ENCODE assay signal across 20 cellular contexts in the genomic region with DNA sequence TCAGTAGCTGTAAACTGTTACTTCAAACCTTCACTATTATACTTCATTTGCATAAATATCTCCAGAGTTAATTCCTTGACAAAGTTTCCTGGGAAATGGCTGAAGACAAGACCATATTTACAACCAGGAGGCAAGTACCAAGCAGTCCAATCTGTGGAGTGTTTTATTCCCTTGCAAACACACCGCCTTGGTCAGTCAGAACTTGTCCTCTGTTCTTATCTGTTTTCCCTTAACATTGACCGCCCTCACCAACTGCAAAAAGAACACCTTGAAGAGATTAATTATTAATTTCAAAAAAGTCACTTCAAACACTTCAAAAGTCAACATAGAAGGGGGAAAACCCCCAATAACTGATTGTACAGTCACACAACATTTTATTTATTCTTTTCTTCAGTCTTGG.
DNase-seq lines count a peak whose midpoint lies in the region; ATAC-seq, FAIRE-seq and TF ChIP-seq lines count a peak whose summit lies in the region.
"Had no signal": no experiment of that assay in that cellular context is flagged by ENCODE, and none has a peak within 500 bp of the region (broad histone marks: within the 10 kb centered on the region; RNA-seq: fewer than 3 reads in every experiment).

No MANE protein-coding gene starts in this region.

- FAIRE-seq in small intestine (lab: Jason Lieb, UNC): no peak
- FAIRE-seq: GM12892, GM18507, H54 had no signal

- ATAC-seq in lung (ENCODE audit: insufficient read depth, low FRiP score): peak; percentile 42
- ATAC-seq: CD8-positive, alpha-beta T cell; GM23338 had no signal

- H3K4me2 ChIP-seq in hepatocyte: peak overlapping the region; percentile 45
- H3K4me2 ChIP-seq: BLaER1 treated with 17β-estradiol and CSF1 and Interleukin-3, amounts not matched to agents 10 nM and 100 nM; GM23338 had no signal

- H2AFZ ChIP-seq in hepatocyte: no peak overlapping the region

- H3K27ac ChIP-seq in hepatocyte (peak overlapping the region; percentile 19), lung (ENCODE audit: low read depth in 1 of 2, low read length in 1 of 2) (no peak overlapping the region), small intestine (ENCODE audit: low read depth in 1 of 2, low read length in 1 of 2) (no peak overlapping the region)
- H3K27ac ChIP-seq: BLaER1 treated with 17β-estradiol and CSF1 and Interleukin-3, amounts not matched to agents 10 nM and 100 nM had no signal

- 53% methylated on average over 2 of the region's 2 CpGs for WGBS in hepatocyte (ENCODE audit: low lambda C conversion rate, missing lambda C conversion rate)
- WGBS in lung, 2 donors: 73 to 94% methylated on average over 2 of the region's 2 CpGs
- 7 to 65% (median 36%) methylated on average over 2 of the region's 2 CpGs for WGBS in small intestine, 3 donors

- no peak overlapping the region for H3K4me3 ChIP-seq in hepatocyte
- no peak overlapping the region for H3K4me3 ChIP-seq in lung
- no peak overlapping the region for H3K4me3 ChIP-seq in small intestine (ENCODE audit: low read depth in 1 of 2, low read length in 2 of 2)
- H3K4me3 ChIP-seq: BLaER1 treated with 17β-estradiol and CSF1 and Interleukin-3, amounts not matched to agents 10 nM and 100 nM; GM23338 had no signal

- no peaks in the 10 kb centered on the region for H3K9me2 ChIP-seq in hepatocyte (replicated peaks; ENCODE audit: insufficient read depth)

- H3K36me3 ChIP-seq in hepatocyte (replicated peaks; ENCODE audit: insufficient read depth, low read depth) (no peaks in the 10 kb centered on the region), lung (ENCODE audit: control insufficient read depth in 2 of 2, insufficient read depth in 2 of 2, low read length in 2 of 2) (no peaks in the 10 kb centered on the region), small intestine (ENCODE audit: control insufficient read depth in 2 of 2, insufficient read depth in 2 of 2, low read length in 2 of 2) (no peaks in the 10 kb centered on the region)
- H3K36me3 ChIP-seq: BLaER1 treated with 17β-estradiol and CSF1 and Interleukin-3, amounts not matched to agents 10 nM and 100 nM had no signal

- no peaks in the 10 kb centered on the region for H4K20me1 ChIP-seq in hepatocyte (ENCODE audit: insufficient read depth, poor library complexity, severe bottlenecking)
- H4K20me1 ChIP-seq: BLaER1 treated with 17β-estradiol and CSF1 and Interleukin-3, amounts not matched to agents 10 nM and 100 nM had no signal

- DNase-seq in HuH-7 (ENCODE audit: low spot score): peak; percentile 30
- peak; percentile 47 for DNase-seq in hepatocyte (ENCODE audit: low spot score)
- DNase-seq in lung (ENCODE audit: low spot score): no peak
- DNase-seq in small intestine: peak; percentile 84
- DNase-seq in stimulated activated CD4-positive, alpha-beta T cell treated with anti-CD3 and anti-CD28 coated beads, Interleukin-4, amount 100 ng/mL, for 1 hour: no peak
- no peak for DNase-seq in NCI-H774 (lab: John Stamatoyannopoulos, UW)
- no peak for DNase-seq in activated CD4-positive, alpha-beta T cell treated with anti-CD3 and anti-CD28 coated beads for 4 hours
- no peak for DNase-seq in GM19240 (ENCODE audit: insufficient read length, low spot score)
- DNase-seq: Calu3; CD8-positive, alpha-beta T cell; DMS 273 treated with DMSO at 0.1 percent for 48 hours; DMS79; GDM1; HCEC 1CT; IMR-90 had no signal

- TF ChIP-seq CTCF in hepatocyte (IDR thresholded peaks at IDR 0.05; ENCODE audit: poor library complexity) (no peak), lung (IDR thresholded peaks at IDR 0.05; ENCODE audit: control extremely low read depth, extremely low read depth) (no peak)

- no peaks in the 10 kb centered on the region for H3K9me3 ChIP-seq in hepatocyte (ENCODE audit: low read depth)
- H3K9me3 ChIP-seq in lung (ENCODE audit: control insufficient read depth in 2 of 2, insufficient read depth in 1 of 2, low read length in 1 of 2): no peaks in the 10 kb centered on the region
- H3K9me3 ChIP-seq in small intestine (ENCODE audit: control insufficient read depth, low read depth): no peaks in the 10 kb centered on the region
- H3K9me3 ChIP-seq: BLaER1 treated with 17β-estradiol and CSF1 and Interleukin-3, amounts not matched to agents 10 nM and 100 nM had no signal

- H3K79me2 ChIP-seq in hepatocyte: no peaks in the 10 kb centered on the region

- peaks cover 9% of the 10 kb centered on the region for H3K4me1 ChIP-seq in hepatocyte (ENCODE audit: insufficient read depth)
- no peaks in the 10 kb centered on the region for H3K4me1 ChIP-seq in lung (ENCODE audit: control insufficient read depth in 2 of 2, insufficient read depth in 2 of 2, low read length in 2 of 2)
- H3K4me1 ChIP-seq in small intestine (ENCODE audit: control insufficient read depth in 2 of 2, insufficient read depth in 1 of 2, low read depth in 1 of 2, low read length in 1 of 2): peaks cover 0 to 3% of the 10 kb centered on the region in 2 donors
- H3K4me1 ChIP-seq: BLaER1 treated with 17β-estradiol and CSF1 and Interleukin-3, amounts not matched to agents 10 nM and 100 nM had no signal

- no peaks in the 10 kb centered on the region for H3K27me3 ChIP-seq in hepatocyte
- no peaks in the 10 kb centered on the region for H3K27me3 ChIP-seq in lung (ENCODE audit: control insufficient read depth, insufficient read depth)
- no peaks in the 10 kb centered on the region for H3K27me3 ChIP-seq in small intestine (ENCODE audit: control insufficient read depth in 2 of 2, insufficient read depth in 2 of 2, low read length in 2 of 2)
- H3K27me3 ChIP-seq: BLaER1 treated with 17β-estradiol and CSF1 and Interleukin-3, amounts not matched to agents 10 nM and 100 nM had no signal

Comparison
In these comparisons a context has a peak if more than half of its experiments do, and no peak if none do; other contexts are left out.
1. DNase-seq: peak in HuH-7 (single experiment), hepatocyte (single experiment) and small intestine (single experiment); none in lung (single experiment), stimulated activated CD4-positive, alpha-beta T cell treated with anti-CD3 and anti-CD28 coated beads, Interleukin-4, amount 100 ng/mL, for 1 hour (single experiment), NCI-H774 (single experiment), activated CD4-positive, alpha-beta T cell treated with anti-CD3 and anti-CD28 coated beads for 4 hours (0 of 2) and GM19240 (single experiment).